Comparison of ENCODE assay signal across 8 cellular contexts in the genomic region with DNA sequence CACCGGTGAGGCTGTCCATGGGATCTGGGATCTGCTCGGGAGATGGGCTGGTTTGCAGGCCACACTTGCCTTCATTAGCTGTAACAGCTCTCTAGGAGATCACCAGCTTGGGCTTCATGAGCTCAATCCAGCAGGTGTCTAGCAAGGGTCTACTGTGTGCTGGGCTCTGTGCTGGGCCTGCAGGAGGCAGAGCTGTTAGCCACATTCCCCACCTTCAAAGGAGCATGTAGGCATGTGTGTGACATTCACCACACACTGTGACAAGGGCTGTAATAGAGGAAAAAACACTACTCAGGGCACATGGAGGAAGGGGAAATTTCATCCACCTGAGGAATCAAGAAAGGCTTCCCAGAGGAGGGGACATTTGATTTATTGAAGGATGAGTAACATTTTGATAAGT. TPM values are rescaled to one million over a fixed set of nuclear protein-coding genes. Genes with fewer than 3 reads are reported as not detected.
DNase-seq lines count a peak whose midpoint lies in the region; ATAC-seq, FAIRE-seq and TF ChIP-seq lines count a peak whose summit lies in the region.
"Not testable (repeated sequence)": the region's sequence is repeated elsewhere in the genome, so short reads cannot be mapped to it uniquely, and the experiment has no call there.

No MANE protein-coding gene starts in this region.

- not testable (repeated sequence) for H3K79me2 ChIP-seq in HCT116 (ENCODE audit: insufficient read depth, low read length); HepG2 (ENCODE audit: insufficient read depth, low read length)

- FAIRE-seq in HepG2 (lab: Jason Lieb, UNC): peak; percentile 43

- not testable (repeated sequence) for H3K4me3 Mint-ChIP-seq in CD8-positive, alpha-beta T cell; activated CD4-positive, alpha-beta T cell treated with anti-CD3 and anti-CD28 coated beads, Interleukin-2, amount 10 ng/mL, durations not matched to agents 24 days and 14 days; stimulated activated effector memory CD8-positive, alpha-beta T cell treated with anti-CD3 and anti-CD28 coated beads, Interleukin-12 subunit alpha, Interleukin-12 subunit beta, amount 100 ng/mL, for 72 hours
- H3K4me3 Mint-ChIP-seq in endothelial cell (ENCODE audit: unreplicated experiment) (peak overlapping the region; percentile 13), nephron progenitor cell (peak overlapping the region; percentile 39)
- H3K4me3 Mint-ChIP-seq in naive thymus-derived CD4-positive, alpha-beta T cell: peak overlapping the region in 2 of 10 donors; percentile 41 to 54

- peak overlapping the region; percentile 65 for H3K27ac Mint-ChIP-seq in CD8-positive, alpha-beta T cell
- H3K27ac Mint-ChIP-seq in activated CD4-positive, alpha-beta T cell treated with anti-CD3 and anti-CD28 coated beads, Interleukin-2, amount 10 ng/mL, durations not matched to agents 24 days and 14 days: peak overlapping the region; percentile 3
- not testable (repeated sequence) for H3K27ac Mint-ChIP-seq in endothelial cell (ENCODE audit: unreplicated experiment); naive thymus-derived CD4-positive, alpha-beta T cell; nephron progenitor cell
- peak overlapping the region; percentile 33 for H3K27ac Mint-ChIP-seq in stimulated activated effector memory CD8-positive, alpha-beta T cell treated with anti-CD3 and anti-CD28 coated beads, Interleukin-12 subunit alpha, Interleukin-12 subunit beta, amount 100 ng/mL, for 72 hours

- not testable (repeated sequence) for H3K4me3 ChIP-seq in CD8-positive, alpha-beta T cell (ENCODE audit: low read depth, low read length); HCT116 (replicated peaks in 1 of 2; ENCODE audit: low read depth in 1 of 2, low read length in 2 of 2); HepG2 (replicated peaks in 1 of 3; ENCODE audit: insufficient read depth in 1 of 3, low read depth in 2 of 3, low read length in 3 of 3); naive thymus-derived CD4-positive, alpha-beta T cell (ENCODE audit: low read length)

- not testable (repeated sequence) for TF ChIP-seq EP300 in HepG2 (IDR thresholded peaks at IDR 0.05; ENCODE audit: low read depth in 2 of 2, low read length in 2 of 2); HepG2 (CRISPR knock-in tag; IDR thresholded peaks at IDR 0.05; ENCODE audit: borderline replicate concordance)

- H3K9ac ChIP-seq in HCT116 (ENCODE audit: low read length); HepG2 (ENCODE audit: insufficient read depth, low read depth, low read length): not testable (repeated sequence)

- H3K9me3 Mint-ChIP-seq in CD8-positive, alpha-beta T cell; activated CD4-positive, alpha-beta T cell treated with anti-CD3 and anti-CD28 coated beads, Interleukin-2, amount 10 ng/mL, durations not matched to agents 24 days and 14 days; endothelial cell (ENCODE audit: unreplicated experiment); stimulated activated effector memory CD8-positive, alpha-beta T cell treated with anti-CD3 and anti-CD28 coated beads, Interleukin-12 subunit alpha, Interleukin-12 subunit beta, amount 100 ng/mL, for 72 hours: not testable (repeated sequence)
- H3K9me3 Mint-ChIP-seq in naive thymus-derived CD4-positive, alpha-beta T cell: peaks cover 0 to 15% (median 5%) of the 10 kb centered on the region in 11 donors
- H3K9me3 Mint-ChIP-seq in nephron progenitor cell: peaks cover 14% of the 10 kb centered on the region

- TF ChIP-seq CTCF in CD8-positive, alpha-beta T cell (IDR thresholded peaks at IDR 0.05); HCT116 (IDR thresholded peaks at IDR 0.05 in 2 of 3, conservative IDR thresholded peaks at IDR 0.05 in 1 of 3; ENCODE audit: borderline replicate concordance in 1 of 3, insufficient read depth in 1 of 3, low read depth in 2 of 3, low read length in 2 of 3); endothelial cell (IDR thresholded peaks at IDR 0.05; ENCODE audit: unreplicated experiment); HepG2 (CRISPR knock-in tag; IDR thresholded peaks at IDR 0.05); nephron progenitor cell (IDR thresholded peaks at IDR 0.05): not testable (repeated sequence)

- in situ Hi-C loops in HepG2 (cut with HindIII; ENCODE audit: extremely low pct_ligation_motif_present, low pct_unique_long_range_greater_than_20kb): loop anchor here (10.0 to 25.0 kb wide), 2 partner anchors 304 to 502 kb away; no protein-coding TSS in a partner anchor

- H3K36me3 Mint-ChIP-seq in CD8-positive, alpha-beta T cell; activated CD4-positive, alpha-beta T cell treated with anti-CD3 and anti-CD28 coated beads, Interleukin-2, amount 10 ng/mL, durations not matched to agents 24 days and 14 days (ENCODE audit: low read depth); endothelial cell (ENCODE audit: low read depth, unreplicated experiment); naive thymus-derived CD4-positive, alpha-beta T cell; nephron progenitor cell (ENCODE audit: low read depth); stimulated activated effector memory CD8-positive, alpha-beta T cell treated with anti-CD3 and anti-CD28 coated beads, Interleukin-12 subunit alpha, Interleukin-12 subunit beta, amount 100 ng/mL, for 72 hours: not testable (repeated sequence)

- H3K4me2 ChIP-seq in HCT116 (ENCODE audit: low read length); HepG2 (ENCODE audit: low read depth, low read length): not testable (repeated sequence)

- intact Hi-C loops in CD8-positive, alpha-beta T cell (cut with DNase I, micrococcal nuclease); HCT116 (cut with micrococcal nuclease); HepG2 (cut with micrococcal nuclease; ENCODE audit: unreplicated experiment); naive thymus-derived CD4-positive, alpha-beta T cell (cut with micrococcal nuclease): not testable (repeated sequence)
- intact Hi-C loops in activated CD4-positive, alpha-beta T cell treated with anti-CD3 and anti-CD28 coated beads, Interleukin-2, amount 10 ng/mL, durations not matched to agents 24 days and 14 days (cut with micrococcal nuclease): loop anchor here (10.0 kb wide), 1 partner anchor 102 kb away; no protein-coding TSS in a partner anchor

- RAD21 ChIA-PET in HCT116 (lab: Charles Lee; ENCODE audit: low non-redundant PET in 1 of 2, low total read pairs in 2 of 2, uncharacterized antibody in 2 of 2, unreplicated experiment in 2 of 2): not testable (repeated sequence)

- not testable (repeated sequence) for H3K27ac ChIP-seq in CD8-positive, alpha-beta T cell (ENCODE audit: low read depth, low read length); HCT116 (ENCODE audit: low read depth, low read length); HepG2 (ENCODE audit: extremely low read length, insufficient read depth, low read length); naive thymus-derived CD4-positive, alpha-beta T cell (ENCODE audit: low read depth, low read length)

- not testable (repeated sequence) for H4K20me1 ChIP-seq in HCT116 (ENCODE audit: insufficient read depth); HepG2 (ENCODE audit: insufficient read depth, low read length)

- H3K9me3 ChIP-seq in CD8-positive, alpha-beta T cell (ENCODE audit: low read length); HCT116 (ENCODE audit: control insufficient read depth in 1 of 2, insufficient read depth in 1 of 2, low read depth in 1 of 2, low read length in 2 of 2); HepG2 (ENCODE audit: low read length); naive thymus-derived CD4-positive, alpha-beta T cell (ENCODE audit: control insufficient read depth in 2 of 3, low read length in 3 of 3): not testable (repeated sequence)

- peak overlapping the region; percentile 100 for H2AFZ ChIP-seq in HCT116 (ENCODE audit: low read depth, low read length, poor library complexity, severe bottlenecking)
- not testable (repeated sequence) for H2AFZ ChIP-seq in HepG2 (ENCODE audit: low read length)

- not testable (repeated sequence) for H3K36me3 ChIP-seq in CD8-positive, alpha-beta T cell (ENCODE audit: insufficient read depth, low read length); HCT116 (ENCODE audit: control insufficient read depth in 1 of 2, insufficient read depth in 2 of 2, low read length in 2 of 2); HepG2 (replicated peaks in 1 of 2; ENCODE audit: control insufficient read depth in 1 of 2, insufficient read depth in 2 of 2, low read length in 2 of 2); naive thymus-derived CD4-positive, alpha-beta T cell (ENCODE audit: control insufficient read depth in 2 of 3, insufficient read depth in 3 of 3, low read length in 3 of 3)

- H3K4me1 Mint-ChIP-seq in CD8-positive, alpha-beta T cell (ENCODE audit: low read depth): peaks cover 20% of the 10 kb centered on the region
- not testable (repeated sequence) for H3K4me1 Mint-ChIP-seq in activated CD4-positive, alpha-beta T cell treated with anti-CD3 and anti-CD28 coated beads, Interleukin-2, amount 10 ng/mL, durations not matched to agents 24 days and 14 days; endothelial cell (ENCODE audit: unreplicated experiment)
- peaks cover 0 to 15% (median 7%) of the 10 kb centered on the region in 7 donors for H3K4me1 Mint-ChIP-seq in naive thymus-derived CD4-positive, alpha-beta T cell
- H3K4me1 Mint-ChIP-seq in nephron progenitor cell: peaks cover 12% of the 10 kb centered on the region
- H3K4me1 Mint-ChIP-seq in stimulated activated effector memory CD8-positive, alpha-beta T cell treated with anti-CD3 and anti-CD28 coated beads, Interleukin-12 subunit alpha, Interleukin-12 subunit beta, amount 100 ng/mL, for 72 hours: peaks cover 23% of the 10 kb centered on the region

- H3K9me2 ChIP-seq in HCT116 (ENCODE audit: insufficient read depth): not testable (repeated sequence)

- no CpG with 5 or more reads among the region's 2 CpGs for WGBS in HepG2 (ENCODE audit: low lambda C conversion rate)

- not testable (repeated sequence) for BruUV-seq in HCT116 (replicated peaks; lab: Mats Ljungman, UMichigan); HepG2 (replicated peaks; lab: Mats Ljungman, UMichigan)

- TF ChIP-seq RAD21 in HCT116 (IDR thresholded peaks at IDR 0.05; ENCODE audit: low read depth); HepG2 (CRISPR knock-in tag; IDR thresholded peaks at IDR 0.05): not testable (repeated sequence)

- not testable (repeated sequence) for H3K4me1 ChIP-seq in CD8-positive, alpha-beta T cell (ENCODE audit: insufficient read depth, low read length); naive thymus-derived CD4-positive, alpha-beta T cell (ENCODE audit: control insufficient read depth in 2 of 2, insufficient read depth in 2 of 2, low read length in 2 of 2)
- H3K4me1 ChIP-seq in HCT116 (ENCODE audit: control insufficient read depth in 1 of 2, insufficient read depth in 2 of 2, low read length in 2 of 2) (peaks cover 0 to 12% of the 10 kb centered on the region in 2 experiments; a peak in 2 of 4 replicates), HepG2 (ENCODE audit: insufficient read depth, low read length) (peaks cover 10% of the 10 kb centered on the region)

- peak; percentile 42 for ATAC-seq in CD8-positive, alpha-beta T cell
- ATAC-seq in HCT116; HepG2; stimulated activated effector memory CD8-positive, alpha-beta T cell treated with anti-CD3 and anti-CD28 coated beads, Interleukin-12 subunit alpha, Interleukin-12 subunit beta, amount 100 ng/mL, for 72 hours: not testable (repeated sequence)
- ATAC-seq in naive thymus-derived CD4-positive, alpha-beta T cell: peak; percentile 45

- not testable (repeated sequence) for TF ChIP-seq POLR2A in HCT116 (IDR thresholded peaks at IDR 0.05; ENCODE audit: borderline replicate concordance, extremely low read depth, insufficient read depth, insufficient read length); HepG2 (IDR thresholded peaks at IDR 0.05; ENCODE audit: insufficient read depth in 1 of 2, low read depth in 2 of 2, low read length in 2 of 2)

- not testable (repeated sequence) for H3K27me3 ChIP-seq in CD8-positive, alpha-beta T cell (ENCODE audit: insufficient read depth, low read length); HCT116 (ENCODE audit: insufficient read depth, low read length); HepG2 (ENCODE audit: control insufficient read depth in 1 of 2, insufficient read depth in 2 of 2, low read length in 2 of 2); naive thymus-derived CD4-positive, alpha-beta T cell (ENCODE audit: control insufficient read depth in 2 of 2, insufficient read depth in 2 of 2, low read length in 2 of 2)

- H3K27me3 Mint-ChIP-seq in CD8-positive, alpha-beta T cell (ENCODE audit: low read depth): peaks cover 31% of the 10 kb centered on the region
- H3K27me3 Mint-ChIP-seq in activated CD4-positive, alpha-beta T cell treated with anti-CD3 and anti-CD28 coated beads, Interleukin-2, amount 10 ng/mL, durations not matched to agents 24 days and 14 days: peaks cover 30% of the 10 kb centered on the region
- H3K27me3 Mint-ChIP-seq in endothelial cell (ENCODE audit: unreplicated experiment) (peaks cover 13% of the 10 kb centered on the region), nephron progenitor cell (ENCODE audit: low read depth, poor library complexity) (peaks cover 46% of the 10 kb centered on the region)
- peaks cover 21 to 33% (median 27%) of the 10 kb centered on the region in 5 donors for H3K27me3 Mint-ChIP-seq in naive thymus-derived CD4-positive, alpha-beta T cell

- POLR2A ChIA-PET in CD8-positive, alpha-beta T cell (lab: Charles Lee); HCT116 (lab: Charles Lee); HepG2 (lab: Yijun Ruan, JAX); naive thymus-derived CD4-positive, alpha-beta T cell (lab: Charles Lee): not testable (repeated sequence)

- CTCF ChIA-PET in CD8-positive, alpha-beta T cell (lab: Charles Lee); HCT116 (lab: Charles Lee); HepG2 (lab: Yijun Ruan, JAX; ENCODE audit: low intra/inter-chr PET ratio, low total read pairs): not testable (repeated sequence)
- CTCF ChIA-PET in naive thymus-derived CD4-positive, alpha-beta T cell (lab: Charles Lee): interaction anchor here (0.8 kb wide), 1 partner anchor 15 kb away, joined by 3 read pairs; no protein-coding TSS in a partner anchor

- not testable (repeated sequence) for DNase-seq in CD8-positive, alpha-beta T cell; HCT116 (ENCODE audit: low read depth, low spot score); activated CD4-positive, alpha-beta T cell treated with anti-CD3 and anti-CD28 coated beads, Interleukin-2, amount 10 ng/mL, durations not matched to agents 24 days and 14 days; endothelial cell (ENCODE audit: low spot score); HepG2 (ENCODE audit: low spot score); naive thymus-derived CD4-positive, alpha-beta T cell; nephron progenitor cell; stimulated activated effector memory CD8-positive, alpha-beta T cell treated with anti-CD3 and anti-CD28 coated beads, Interleukin-12 subunit alpha, Interleukin-12 subunit beta, amount 100 ng/mL, for 72 hours (ENCODE audit: low spot score in 2 of 2)

RNA-seq across cellular contexts. Expression of a gene that starts 17.7 kb away (rescaled TPM):
- 10 to 100 TPM; 41.4 to 41.9 TPM for total RNA-seq in CD8-positive, alpha-beta T cell
- 81.7 TPM for total RNA-seq in HCT116 (2021; ENCODE audit: unreplicated experiment)
- polyA plus RNA-seq in HCT116 (2012): 63.6 and 69.4 TPM in 2 replicates
- total RNA-seq in activated CD4-positive, alpha-beta T cell treated with anti-CD3 and anti-CD28 coated beads, Interleukin-2, amount 10 ng/mL, durations not matched to agents 24 days and 14 days: 62.5 and 64.9 TPM in 2 replicates
- total RNA-seq in endothelial cell (ENCODE audit: unreplicated experiment): 69.2 TPM
- total RNA-seq in HepG2 (2016; rRNA removed; fragmentation: Illumina TruSeq; extraction: Trizol): 44.4 and 72.5 TPM in 2 replicates
- total RNA-seq in HepG2 (2016; cell fraction: cytosol; rRNA removed; fragmentation: Illumina TruSeq; extraction: Trizol; ENCODE audit: low read depth): 6.8 and 7.6 TPM in 2 replicates
- total RNA-seq in HepG2 (2016; cell fraction: insoluble cytoplasmic fraction; rRNA removed; fragmentation: Illumina TruSeq; extraction: Trizol): 46.0 and 76.9 TPM in 2 replicates
- 15.0 and 16.7 TPM in 2 replicates for total RNA-seq in HepG2 (2016; cell fraction: membrane; rRNA removed; fragmentation: Illumina TruSeq; extraction: Trizol)
- total RNA-seq in HepG2 (2016; cell fraction: nucleus; rRNA removed; fragmentation: Illumina TruSeq; extraction: Trizol): 82.4 and 88.6 TPM in 2 replicates
- polyA plus RNA-seq in HepG2 (2011; rRNA removed): 47.7 and 56.2 TPM in 2 replicates
- polyA plus RNA-seq in HepG2 (2011; cell fraction: cytosol; rRNA removed): 32.9 and 40.4 TPM in 2 replicates
- polyA plus RNA-seq in HepG2 (2011; cell fraction: nucleus; rRNA removed): 28.2 and 31.0 TPM in 2 replicates
- polyA plus RNA-seq in HepG2 (2012): 47.9 and 52.1 TPM in 2 replicates
- 3.6 and 5.4 TPM in 2 replicates for polyA plus RNA-seq in HepG2 (2016; cell fraction: cytosol; fragmentation: Illumina TruSeq; extraction: Trizol; ENCODE audit: low read depth)
- 35.3 and 36.1 TPM in 2 replicates for polyA plus RNA-seq in HepG2 (2016; cell fraction: insoluble cytoplasmic fraction; fragmentation: Illumina TruSeq; extraction: Trizol; ENCODE audit: low read depth)
- 7.1 and 8.1 TPM in 2 replicates for polyA plus RNA-seq in HepG2 (2016; cell fraction: membrane; fragmentation: Illumina TruSeq; extraction: Trizol; ENCODE audit: low read depth)
- polyA plus RNA-seq in HepG2 (2016; cell fraction: nucleus; fragmentation: Illumina TruSeq; extraction: Trizol; ENCODE audit: insufficient read depth, low read depth): 96.6 and 105 TPM in 2 replicates
- 50.1 and 52.0 TPM in 2 replicates for polyA minus RNA-seq in HepG2 (2011; rRNA and poly(A)+ RNA removed; ENCODE audit: low replicate concordance)
- polyA minus RNA-seq in HepG2 (2011; cell fraction: cytosol; rRNA and poly(A)+ RNA removed): 41.7 and 44.7 TPM in 2 replicates
- polyA minus RNA-seq in HepG2 (2011; cell fraction: nucleus; rRNA and poly(A)+ RNA removed): 76.3 and 80.4 TPM in 2 replicates
- 10 to 100 TPM; 45.6 to 64.0 (median 51.0) TPM for total RNA-seq in naive thymus-derived CD4-positive, alpha-beta T cell
- 10 to 100 TPM; 46.8 to 50.6 TPM for polyA plus RNA-seq in naive thymus-derived CD4-positive, alpha-beta T cell
